ENCODE assay signal across 26 cellular contexts in genomic region chr7:29132980-29133379, GRCh38. TPM values are rescaled to one million over a fixed set of nuclear protein-coding genes. Genes with fewer than 3 reads are reported as not detected.
"Had no signal": no experiment of that assay in that cellular context is flagged by ENCODE, and none has a peak within 500 bp of the region (broad histone marks: within the 10 kb centered on the region; RNA-seq: fewer than 3 reads in every experiment).

No MANE protein-coding gene starts in this region.

- H2AFZ ChIP-seq: hepatocyte had no signal

- H3K4me3 ChIP-seq: colonic mucosa, dorsolateral prefrontal cortex, esophagus muscularis mucosa, gastroesophageal sphincter, heart left ventricle, hepatocyte, left lung, lower lobe of right lung, mucosa of descending colon had no signal

- ATAC-seq: foreskin keratinocyte, gastroesophageal sphincter, heart left ventricle, left cardiac atrium, left lung, left ventricle myocardium superior, lower lobe of right lung, mucosa of descending colon had no signal

- H3K4me1 ChIP-seq: colonic mucosa, esophagus muscularis mucosa, gastroesophageal sphincter, lower lobe of right lung had no signal

- H3K79me2 ChIP-seq: hepatocyte had no signal

- H3K27me3 ChIP-seq: colonic mucosa, esophagus muscularis mucosa, foreskin keratinocyte, heart left ventricle, hepatocyte had no signal

- H3K27ac ChIP-seq: colonic mucosa, dorsolateral prefrontal cortex, esophagus muscularis mucosa, foreskin keratinocyte, gastroesophageal sphincter, heart left ventricle, hepatocyte, left lung, lower lobe of right lung had no signal

- H3K27ac Mint-ChIP-seq: immature natural killer cell, mesothelial cell of epicardium, naive B cell had no signal

- H3K4me3 Mint-ChIP-seq: immature natural killer cell, mesothelial cell of epicardium, naive B cell had no signal

- DNase-seq: colonic mucosa; cortex of kidney; dermis blood vessel endothelial cell; dorsolateral prefrontal cortex; effector CD4-positive, alpha-beta T cell; effector memory CD4-positive, alpha-beta T cell; foreskin keratinocyte; heart left ventricle; hypothalamus; immature natural killer cell; islet precursor cell; left cardiac atrium; left lung; left ventricle myocardium superior; lower lobe of right lung; mesenchymal stem cell; mucosa of descending colon; naive B cell had no signal

- H3K4me1 Mint-ChIP-seq: immature natural killer cell, mesothelial cell of epicardium had no signal

- FAIRE-seq: endothelial cell of umbilical vein, frontal cortex had no signal

- H3K9me3 ChIP-seq: colonic mucosa, esophagus muscularis mucosa, gastroesophageal sphincter, left lung, mucosa of descending colon had no signal

- H3K36me3 Mint-ChIP-seq: immature natural killer cell, mesothelial cell of epicardium, naive B cell had no signal

- H3K4me2 ChIP-seq: hepatocyte had no signal

- H3K36me3 ChIP-seq: colonic mucosa, esophagus muscularis mucosa, gastroesophageal sphincter, heart left ventricle, left lung, lower lobe of right lung had no signal

RNA-seq across cellular contexts. Expression of gene CPVL, which starts 13.4 kb away (rescaled TPM):
- total RNA-seq: endothelial cell of umbilical vein, fibroblast of villous mesenchyme had no signal
- polyA plus RNA-seq: fibroblast of lung had no signal
